ENCODE assay signal across 13 cellular contexts in genomic region chr14:95294834-95295599, GRCh38. TPM values are rescaled to one million over a fixed set of nuclear protein-coding genes. Genes with fewer than 3 reads are reported as not detected.
DNase-seq lines count a peak whose midpoint lies in the region; ATAC-seq and TF ChIP-seq lines count a peak whose summit lies in the region.
"Had no signal": no experiment of that assay in that cellular context is flagged by ENCODE, and none has a peak within 500 bp of the region (broad histone marks: within the 10 kb centered on the region; RNA-seq: fewer than 3 reads in every experiment).

No MANE protein-coding gene starts in this region.

- H3K27me3 ChIP-seq in Caco-2 (replicated peaks; ENCODE audit: control insufficient read depth, insufficient read depth, low read length), result no peaks in the 10 kb centered on the region
- H3K27me3 ChIP-seq in colonic mucosa, result no peaks in the 10 kb centered on the region

- no peaks in the 10 kb centered on the region for H3K9me3 Mint-ChIP-seq in Caco-2 (ENCODE audit: unreplicated experiment)
- H3K9me3 Mint-ChIP-seq in HFFc6, result peaks cover 17% of the 10 kb centered on the region; the same call in 1 of the 2 replicates
- H3K9me3 Mint-ChIP-seq in stimulated activated effector memory CD8-positive, alpha-beta T cell treated with anti-CD3 and anti-CD28 coated beads, Interleukin-12 subunit alpha, Interleukin-12 subunit beta, amount 100 ng/mL, for 72 hours, result peaks cover 4% of the 10 kb centered on the region
- H3K9me3 Mint-ChIP-seq: nephron had no signal

- H3K27me3 Mint-ChIP-seq in Caco-2 (ENCODE audit: insufficient read depth, unreplicated experiment) (no peaks in the 10 kb centered on the region), HFFc6 (ENCODE audit: insufficient read depth) (peaks cover 3% of the 10 kb centered on the region)

- TF ChIP-seq CTCF in Caco-2 (IDR thresholded peaks at IDR 0.05; ENCODE audit: insufficient read depth in 1 of 2, low read depth in 1 of 2, low read length in 1 of 2, severe bottlenecking in 1 of 2, unreplicated experiment in 1 of 2) (no peak), colonic mucosa (IDR thresholded peaks at IDR 0.05) (no peak), HFFc6 (IDR thresholded peaks at IDR 0.05) (no peak)

- H3K4me3 Mint-ChIP-seq in Caco-2 (ENCODE audit: unreplicated experiment) (no peak overlapping the region), HFFc6 (no peak overlapping the region)
- H3K4me3 Mint-ChIP-seq in stimulated activated effector memory CD8-positive, alpha-beta T cell treated with anti-CD3 and anti-CD28 coated beads, Interleukin-12 subunit alpha, Interleukin-12 subunit beta, amount 100 ng/mL, for 72 hours, result no peak overlapping the region
- H3K4me3 Mint-ChIP-seq: activated T-cell treated with anti-CD3 and anti-CD28 coated beads, Interleukin-2, amount 50 U/mL, for 4 hours; nephron had no signal

- H3K27ac ChIP-seq in colonic mucosa, result no peak overlapping the region

- no peaks in the 10 kb centered on the region for H3K4me1 ChIP-seq in Caco-2
- H3K4me1 ChIP-seq in colonic mucosa, result peaks cover 10% of the 10 kb centered on the region

- intact Hi-C loops in Caco-2 (cut with micrococcal nuclease; ENCODE audit: unreplicated experiment), result no loop called here
- intact Hi-C loops in colonic mucosa (cut with DNase I), result no loop called here

- DNase-seq in Caco-2 (no peak), NCI-H226 (peak; percentile 84), colonic mucosa (peak; percentile 58), myocyte (ENCODE audit: low read depth) (peak; percentile 55), HFFc6 (no peak), COLO829 (ENCODE audit: low spot score) (no peak)
- no peak for DNase-seq in stimulated activated effector memory CD8-positive, alpha-beta T cell treated with anti-CD3 and anti-CD28 coated beads, Interleukin-12 subunit alpha, Interleukin-12 subunit beta, amount 100 ng/mL, for 72 hours (ENCODE audit: low spot score in 2 of 2)
- DNase-seq: activated T-cell treated with anti-CD3 and anti-CD28 coated beads, Interleukin-2, amount 50 U/mL, for 4 hours; NK-92 treated with Interleukin-12 subunit alpha and Interleukin-12 subunit beta, amount 100 ng/mL, for 24 hours; T1000 had no signal

- ATAC-seq in GM18870 (IDR thresholded peaks at IDR 0.05; ENCODE audit: unreplicated experiment), result no peak
- ATAC-seq in stimulated activated effector memory CD8-positive, alpha-beta T cell treated with anti-CD3 and anti-CD28 coated beads, Interleukin-12 subunit alpha, Interleukin-12 subunit beta, amount 100 ng/mL, for 72 hours, result no peak
- ATAC-seq: activated T-cell treated with anti-CD3 and anti-CD28 coated beads, Interleukin-2, amount 50 U/mL, for 4 hours; K562 had no signal

- H3K36me3 ChIP-seq in Caco-2 (ENCODE audit: control insufficient read depth, insufficient read depth, low read length) (no peaks in the 10 kb centered on the region), colonic mucosa (no peaks in the 10 kb centered on the region)

- H3K9me3 ChIP-seq in Caco-2, result no peaks in the 10 kb centered on the region
- H3K9me3 ChIP-seq in colonic mucosa, result no peaks in the 10 kb centered on the region

- POLR2A ChIA-PET in Caco-2 (lab: Charles Lee), result no interaction called here

- CTCF ChIA-PET in Caco-2 (lab: Charles Lee), result interaction anchor here (0.6 kb wide), 1 partner anchor 56 kb away, joined by 3 read pairs; no protein-coding TSS in a partner anchor

- no peak overlapping the region for H3K9ac ChIP-seq in colonic mucosa (ENCODE audit: low read depth in 2 of 2, low read length in 2 of 2)

- no peak overlapping the region for H3K4me3 ChIP-seq in Caco-2 (ENCODE audit: low read depth, low read length)
- H3K4me3 ChIP-seq in colonic mucosa, result no peak overlapping the region
- H3K4me3 ChIP-seq: K562 had no signal

- peaks cover 17% of the 10 kb centered on the region for H3K4me1 Mint-ChIP-seq in Caco-2 (ENCODE audit: low read depth, unreplicated experiment)
- no peaks in the 10 kb centered on the region for H3K4me1 Mint-ChIP-seq in HFFc6 (ENCODE audit: low read depth)
- no peaks in the 10 kb centered on the region for H3K4me1 Mint-ChIP-seq in stimulated activated effector memory CD8-positive, alpha-beta T cell treated with anti-CD3 and anti-CD28 coated beads, Interleukin-12 subunit alpha, Interleukin-12 subunit beta, amount 100 ng/mL, for 72 hours

- H3K36me3 Mint-ChIP-seq in Caco-2 (ENCODE audit: insufficient read depth, unreplicated experiment) (no peaks in the 10 kb centered on the region), HFFc6 (ENCODE audit: low read depth) (no peaks in the 10 kb centered on the region; the same call in 1 of the 2 replicates)
- H3K36me3 Mint-ChIP-seq in stimulated activated effector memory CD8-positive, alpha-beta T cell treated with anti-CD3 and anti-CD28 coated beads, Interleukin-12 subunit alpha, Interleukin-12 subunit beta, amount 100 ng/mL, for 72 hours, result no peaks in the 10 kb centered on the region

- BruUV-seq in Caco-2 (replicated peaks; lab: Mats Ljungman, UMichigan), result no TSS peak

- peak overlapping the region; percentile 16 for H3K27ac Mint-ChIP-seq in Caco-2 (ENCODE audit: unreplicated experiment)
- H3K27ac Mint-ChIP-seq in HFFc6, result no peak overlapping the region
- no peak overlapping the region for H3K27ac Mint-ChIP-seq in stimulated activated effector memory CD8-positive, alpha-beta T cell treated with anti-CD3 and anti-CD28 coated beads, Interleukin-12 subunit alpha, Interleukin-12 subunit beta, amount 100 ng/mL, for 72 hours
- H3K27ac Mint-ChIP-seq: nephron had no signal

RNA-seq across cellular contexts. Expression of gene CLMN, which starts 24.7 kb away (rescaled TPM):
- 5.2 and 6.7 TPM in 2 replicates for total RNA-seq in Caco-2 (2022)
- 100 to 1,000 TPM; 105 to 131 TPM for total RNA-seq in colonic mucosa
- 0.52 and 0.99 TPM in 2 replicates for total RNA-seq in myocyte
- polyA plus RNA-seq in myocyte (2012), result 1.2 TPM
- total RNA-seq in HFFc6 (2021; fragmentation: NEBNext Ultra II Directional; extraction: Animal tissue kit (Norgen Biotek cat#: 25700)), result under 1 TPM in 1 of 6 experiments, not detected in 5; 0.02 TPM

Comparison
In these comparisons a context has a peak if more than half of its experiments do, and no peak if none do; other contexts are left out.
1. DNase-seq: peak in NCI-H226 (single experiment), colonic mucosa (single experiment) and myocyte (single experiment); none in Caco-2 (0 of 2), HFFc6 (single experiment), stimulated activated effector memory CD8-positive, alpha-beta T cell treated with anti-CD3 and anti-CD28 coated beads, Interleukin-12 subunit alpha, Interleukin-12 subunit beta, amount 100 ng/mL, for 72 hours (0 of 2) and COLO829 (single experiment).
2. RNA of gene CLMN, which starts 24.7 kb away (total RNA-seq): 105 to 131 TPM in colonic mucosa; 5.2 to 6.7 TPM in Caco-2, 0.52 to 0.99 TPM in myocyte and 0.02 TPM in HFFc6; every median in the first group is over 10 times any median in the second.